ENCODE assay signal across 9 cellular contexts in the genomic region with DNA sequence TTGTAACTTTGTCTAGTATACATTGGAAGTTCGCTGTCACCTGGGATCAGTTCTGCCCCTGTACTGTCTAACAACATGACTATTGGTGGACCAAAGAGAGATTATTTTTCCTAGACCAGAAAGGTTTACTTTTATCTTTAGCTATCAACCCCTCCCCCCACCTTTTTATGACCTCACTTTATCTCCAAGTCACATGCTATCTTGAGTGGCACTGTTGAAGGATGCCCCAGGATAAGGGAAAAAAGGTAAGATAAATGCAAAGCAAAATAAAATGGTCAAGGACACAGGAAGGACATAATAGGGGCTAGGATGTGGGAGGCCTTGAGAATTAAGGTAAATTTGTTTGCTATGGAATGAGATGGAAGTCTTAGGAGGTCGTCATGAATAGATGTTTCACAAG. TPM values are rescaled to one million over a fixed set of nuclear protein-coding genes. Genes with fewer than 3 reads are reported as not detected.
DNase-seq lines count a peak whose midpoint lies in the region; ATAC-seq, FAIRE-seq and TF ChIP-seq lines count a peak whose summit lies in the region.
"Had no signal": no experiment of that assay in that cellular context is flagged by ENCODE, and none has a peak within 500 bp of the region (broad histone marks: within the 10 kb centered on the region; RNA-seq: fewer than 3 reads in every experiment).

No MANE protein-coding gene starts in this region.

- POLR2A ChIA-PET in Caco-2 (lab: Charles Lee): no interaction called here
- POLR2A ChIA-PET in K562 (lab: Yijun Ruan, JAX): interaction anchor here (0.7 to 2.4 kb wide), 7 partner anchors 9 to 366 kb away, joined by 3 to 6 read pairs (median 4); a partner anchor contains a TSS

- 10% methylated on average over 2 of the region's 2 CpGs for WGBS in K562 (ENCODE audit: insufficient coverage, low coverage, missing lambda C conversion rate)

- FAIRE-seq in K562 (lab: Jason Lieb, UNC): peak; percentile 44

- no peaks in the 10 kb centered on the region for H3K9me1 ChIP-seq in K562 (ENCODE audit: control insufficient read depth, insufficient read depth, low read length)

- TF ChIP-seq CTCF in Caco-2 (IDR thresholded peaks at IDR 0.05; ENCODE audit: insufficient read depth in 1 of 2, low read depth in 1 of 2, low read length in 1 of 2, severe bottlenecking in 1 of 2, unreplicated experiment in 1 of 2) (no peak), K562 (IDR thresholded peaks at IDR 0.05 in 2 of 3, conservative IDR thresholded peaks at IDR 0.05 in 1 of 3; ENCODE audit: insufficient read depth in 2 of 3, low read depth in 1 of 3, low read length in 3 of 3) (no peak), neural cell (IDR thresholded peaks at IDR 0.05; ENCODE audit: poor library complexity, severe bottlenecking) (no peak), left lung (IDR thresholded peaks at IDR 0.05) (no peak)

- H3K27me3 ChIP-seq in Caco-2 (replicated peaks; ENCODE audit: control insufficient read depth, insufficient read depth, low read length) (no peaks in the 10 kb centered on the region), K562 (ENCODE audit: control insufficient read depth in 2 of 2, insufficient read depth in 2 of 2, low read length in 2 of 2) (no peaks in the 10 kb centered on the region), neural cell (ENCODE audit: insufficient read depth, low read depth, low read length) (no peaks in the 10 kb centered on the region), left lung (no peaks in the 10 kb centered on the region)

- BruUV-seq in Caco-2 (replicated peaks; lab: Mats Ljungman, UMichigan): no TSS peak
- BruUV-seq in K562 (replicated peaks; lab: Mats Ljungman, UMichigan): no TSS peak

- ATAC-seq in K562 (no peak), left lung (no peak)

- peak overlapping the region; percentile 83; the same call in 1 of the 2 replicates for H3K4me2 ChIP-seq in K562 (ENCODE audit: insufficient read depth, low read length)
- H3K4me2 ChIP-seq in neural cell (ENCODE audit: low read length): no peak overlapping the region

- intact Hi-C loops in Caco-2 (cut with micrococcal nuclease; ENCODE audit: unreplicated experiment): loop anchor here (5.0 kb wide), 1 partner anchor 183 kb away; no protein-coding TSS in a partner anchor
- intact Hi-C loops in K562 (cut with micrococcal nuclease): no loop called here
- intact Hi-C loops in left lung (cut with DNase I): no loop called here

- H2AFZ ChIP-seq in K562 (ENCODE audit: low read depth, low read length) (no peak overlapping the region), neural cell (ENCODE audit: low read depth, low read length) (no peak overlapping the region)

- H3K36me3 Mint-ChIP-seq in Caco-2 (ENCODE audit: insufficient read depth, unreplicated experiment) (peaks cover 13% of the 10 kb centered on the region), IgD-negative memory B cell (no peaks in the 10 kb centered on the region)

- CTCF ChIA-PET in Caco-2 (lab: Charles Lee): no interaction called here
- CTCF ChIA-PET in K562 (lab: Yijun Ruan, JAX; ENCODE audit: low intra/inter-chr PET ratio): no interaction called here

- peaks cover 46% of the 10 kb centered on the region for H3K4me1 ChIP-seq in Caco-2
- H3K4me1 ChIP-seq in K562 (replicated peaks in 1 of 2; ENCODE audit: control insufficient read depth in 2 of 2, insufficient read depth in 2 of 2, low read length in 2 of 2): peaks cover 5 to 58% of the 10 kb centered on the region in 2 experiments; a peak in 4 of 5 replicates
- peaks cover 28 to 64% of the 10 kb centered on the region in 2 donors for H3K4me1 ChIP-seq in left lung

- H3K4me1 Mint-ChIP-seq in Caco-2 (ENCODE audit: low read depth, unreplicated experiment) (peaks cover 30% of the 10 kb centered on the region), IgD-negative memory B cell (peaks cover 47 to 53% (median 49%) of the 10 kb centered on the region in 3 donors)

- no peaks in the 10 kb centered on the region for H3K27me3 Mint-ChIP-seq in Caco-2 (ENCODE audit: insufficient read depth, unreplicated experiment)
- no peaks in the 10 kb centered on the region for H3K27me3 Mint-ChIP-seq in IgD-negative memory B cell

- no peak for TF ChIP-seq POLR2A in K562 (conservative IDR thresholded peaks at IDR 0.05)

- no peaks in the 10 kb centered on the region for H3K9me3 Mint-ChIP-seq in Caco-2 (ENCODE audit: unreplicated experiment)
- H3K9me3 Mint-ChIP-seq in IgD-negative memory B cell: no peaks in the 10 kb centered on the region

- peak overlapping the region in 1 of 2 experiments; percentile 68; a peak in 1 of 4 replicates for H3K9ac ChIP-seq in K562 (ENCODE audit: insufficient read depth in 1 of 2, low read depth in 2 of 2, low read length in 2 of 2)
- no peak overlapping the region for H3K9ac ChIP-seq in neural cell (ENCODE audit: low read length)

- H3F3A ChIP-seq in neural cell (ENCODE audit: insufficient read depth, low read length, poor library complexity, severe bottlenecking): peaks cover 2% of the 10 kb centered on the region

- H4K20me1 ChIP-seq in K562 (replicated peaks; ENCODE audit: control insufficient read depth, insufficient read depth, low read length) (peaks cover 4% of the 10 kb centered on the region; the same call in 1 of the 2 replicates), neural cell (ENCODE audit: insufficient read depth) (no peaks in the 10 kb centered on the region)

- no peaks in the 10 kb centered on the region for H3K9me2 ChIP-seq in neural cell (ENCODE audit: insufficient read depth, low read length)

- in situ Hi-C loops in K562 (cut with MboI): no loop called here

- no peaks in the 10 kb centered on the region for H3K9me3 ChIP-seq in Caco-2
- no peaks in the 10 kb centered on the region for H3K9me3 ChIP-seq in K562 (replicated peaks; ENCODE audit: control insufficient read depth, insufficient read depth, low read depth, low read length)
- no peaks in the 10 kb centered on the region for H3K9me3 ChIP-seq in neural cell (ENCODE audit: low read length)
- H3K9me3 ChIP-seq in left lung: no peaks in the 10 kb centered on the region

- H3K79me2 ChIP-seq in K562 (ENCODE audit: control insufficient read depth, insufficient read depth, low read length): peaks cover 38% of the 10 kb centered on the region
- H3K79me2 ChIP-seq in neural cell (replicated peaks; ENCODE audit: insufficient read depth, low read length): peaks cover 32% of the 10 kb centered on the region

- peak overlapping the region; percentile 20 for H3K27ac Mint-ChIP-seq in Caco-2 (ENCODE audit: unreplicated experiment)
- peak overlapping the region in 1 of 3 donors; percentile 90 for H3K27ac Mint-ChIP-seq in IgD-negative memory B cell

- H3K36me3 ChIP-seq in Caco-2 (ENCODE audit: control insufficient read depth, insufficient read depth, low read length) (no peaks in the 10 kb centered on the region; the same call in 1 of the 2 replicates), K562 (ENCODE audit: control insufficient read depth, insufficient read depth, low read length) (peaks cover 7% of the 10 kb centered on the region; the same call in 2 of the 3 replicates), neural cell (ENCODE audit: insufficient read depth, low read length) (no peaks in the 10 kb centered on the region), left lung (peaks cover 0 to 9% of the 10 kb centered on the region in 2 donors)

- H3K4me3 ChIP-seq in Caco-2 (ENCODE audit: low read depth, low read length) (no peak overlapping the region), K562 (no peak overlapping the region), neural cell (ENCODE audit: low read length) (peak overlapping the region; percentile 68), left lung (no peak overlapping the region)

- peak overlapping the region; percentile 94 for H3K4me3 Mint-ChIP-seq in Caco-2 (ENCODE audit: unreplicated experiment)
- peak overlapping the region; percentile 83 to 97 (median 93) for H3K4me3 Mint-ChIP-seq in IgD-negative memory B cell

- peak in 1 of 2 experiments; percentile 7 for DNase-seq in Caco-2
- DNase-seq in K562 (ENCODE audit: extremely low read depth in 1 of 4, low spot score in 3 of 4): peak in 2 of 4 experiments; percentile 22 to 46
- DNase-seq in nucleus accumbens (lab: John Stamatoyannopoulos, UW): no peak
- DNase-seq in left lung: no peak
- DNase-seq in HK-2 (ENCODE audit: unreplicated experiment): no peak
- no peak for DNase-seq in SIG-M5 (lab: John Stamatoyannopoulos, UW)
- DNase-seq: NCI-H1092 had no signal

- 0 out of 2 replicates have a peak, but pooled peaks have one; percentile 32 for TF ChIP-seq EP300 in K562 (IDR thresholded peaks at IDR 0.05; ENCODE audit: low read length)
- TF ChIP-seq EP300 in neural cell (conservative IDR thresholded peaks at IDR 0.05; ENCODE audit: poor library complexity, severe bottlenecking): no peak

- TF ChIP-seq RAD21 in K562 (CRISPR knock-in tag; conservative IDR thresholded peaks at IDR 0.05 in 1 of 2, IDR thresholded peaks at IDR 0.05 in 1 of 2) (no peak), neural cell (conservative IDR thresholded peaks at IDR 0.05) (no peak)

- no peak overlapping the region for H3K27ac ChIP-seq in K562 (ENCODE audit: extremely low read depth, low read depth, low read length)
- H3K27ac ChIP-seq in neural cell (ENCODE audit: low read length): no peak overlapping the region
- no peak overlapping the region for H3K27ac ChIP-seq in left lung

TF ChIP-seq in neural cell, 6 proteins besides CTCF, POLR2A, EP300 and RAD21 (continues in another document):
- no peak for TF ChIP-seq SMC3 (conservative IDR thresholded peaks at IDR 0.05; ENCODE audit: poor library complexity)
- no peak for TF ChIP-seq POLR2AphosphoS5 (IDR thresholded peaks at IDR 0.05)

RNA-seq across cellular contexts. Expression of a gene that starts 1.0 kb away (rescaled TPM):
- total RNA-seq in Caco-2 (2022) (30.1 and 34.0 TPM in 2 replicates), K562 (2014; rRNA removed) (17.1 and 18.2 TPM in 2 replicates), K562 (2014; rRNA removed; fragmentation: Illumina TruSeq; extraction: Trizol) (21.9 and 23.5 TPM in 2 replicates), K562 (2015; rRNA removed; fragmentation: Illumina TruSeq; extraction: Trizol) (17.8 and 19.6 TPM in 2 replicates), K562 (2021) (38.4 and 38.7 TPM in 2 replicates), left lung (10 to 100 TPM; 31.9 to 37.0 TPM)
- polyA plus RNA-seq in IgD-negative memory B cell (10.2 TPM), K562 (2011; rRNA removed) (21.3 TPM in 2 replicates), K562 (2014; fragmentation: Illumina TruSeq; extraction: Trizol) (29.2 and 34.2 TPM in 2 replicates), K562 (2014; fragmentation: Nextera tagmentation; extraction: Ambion mirVana) (1 to 10 TPM; 3.0 to 7.6 TPM), K562 (2014; rRNA removed) (15.2 and 16.0 TPM in 2 replicates), neural cell (11.8 and 14.6 TPM in 2 replicates)
- total RNA-seq in K562 (2011; cell fraction: chromatin; rRNA removed; ENCODE audit: low replicate concordance): 86.9 and 163 TPM in 2 replicates
- 41.4 and 47.1 TPM in 2 replicates for total RNA-seq in K562 (2011; cell fraction: nucleolus; rRNA removed)
- total RNA-seq in K562 (2011; cell fraction: nucleoplasm; rRNA removed): 93.0 and 141 TPM in 2 replicates
- polyA plus RNA-seq in K562 (2011; cell fraction: cytosol; rRNA removed): 11.0 and 11.1 TPM in 2 replicates
- polyA plus RNA-seq in K562 (2011; cell fraction: nucleus; rRNA removed): 29.8 and 33.7 TPM in 2 replicates
- 18.5 and 21.6 TPM in 2 replicates for polyA plus RNA-seq in K562 (2012)
- polyA minus RNA-seq in K562 (2011; rRNA and poly(A)+ RNA removed): 72.3 and 75.6 TPM in 2 replicates
- polyA minus RNA-seq in K562 (2011; cell fraction: cytosol; rRNA and poly(A)+ RNA removed): 20.1 and 34.1 TPM in 2 replicates
- 12.9 and 19.5 TPM in 2 replicates for polyA minus RNA-seq in K562 (2011; cell fraction: nucleus; rRNA and poly(A)+ RNA removed)
- 67.0 and 72.8 TPM in 2 replicates for polyA minus RNA-seq in neural cell
